In the genomic region with DNA sequence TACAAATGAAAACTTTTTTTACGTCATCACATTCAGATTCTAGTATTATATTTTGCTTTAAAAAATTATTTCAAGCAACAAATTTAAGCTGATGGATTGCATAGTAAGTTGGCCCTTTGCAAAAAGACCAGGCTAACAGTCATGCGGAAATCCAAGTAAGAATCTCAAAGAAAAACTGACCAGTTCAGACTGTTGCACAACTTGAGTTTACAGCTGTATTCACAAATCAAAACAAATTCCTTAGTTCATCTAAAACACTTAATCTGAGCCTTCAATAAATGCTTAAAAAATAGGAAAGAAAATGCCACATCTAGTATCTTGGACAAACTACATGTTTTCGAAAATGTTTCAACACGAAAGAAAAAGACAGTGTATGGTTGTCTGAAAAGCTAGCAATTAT, we compare ENCODE assay signal across 8 cellular contexts. TPM values are rescaled to one million over a fixed set of nuclear protein-coding genes. Genes with fewer than 3 reads are reported as not detected.
DNase-seq lines count a peak whose midpoint lies in the region; TF ChIP-seq lines count a peak whose summit lies in the region.

No MANE protein-coding gene starts in this region.

- H3K23ac ChIP-seq in H9 (ENCODE audit: insufficient read length, low read depth, low read length), result no peak overlapping the region

- no peak overlapping the region for H2AK5ac ChIP-seq in H9 (ENCODE audit: insufficient read length, low read length)

- H3K27me3 ChIP-seq in H9 (ENCODE audit: insufficient read depth, low read length) (no peaks in the 10 kb centered on the region), iPS DF 6.9 (ENCODE audit: control insufficient read depth, insufficient read depth, low read length) (no peaks in the 10 kb centered on the region)

- no peak overlapping the region for H4K91ac ChIP-seq in H9 (ENCODE audit: insufficient read length, low read depth, low read length)

- no peaks in the 10 kb centered on the region for H4K20me1 ChIP-seq in H9 (ENCODE audit: control insufficient read depth, insufficient read depth, insufficient read length)

- no peak overlapping the region for H4K5ac ChIP-seq in H9 (ENCODE audit: insufficient read length, low read depth, low read length)

- H3K9me3 Mint-ChIP-seq in H9, result peaks cover 2 to 6% of the 10 kb centered on the region in 2 experiments; a peak in 4 of 5 replicates
- H3K9me3 Mint-ChIP-seq in activated CD4-positive, alpha-beta memory T cell treated with anti-CD3 and anti-CD28 coated beads, Interleukin-2, amount 10 ng/mL, durations not matched to agents 7 days and 5 days, result peaks cover 5% of the 10 kb centered on the region

- H3K36me3 ChIP-seq in iPS DF 6.9 (ENCODE audit: control insufficient read depth, insufficient read depth, low read length), result peaks cover 2% of the 10 kb centered on the region; the same call in 1 of the 2 replicates

- no CpG with 5 or more reads among the region's 4 CpGs for WGBS in H9 (ENCODE audit: extremely low coverage, insufficient read length, low lambda C conversion rate)
- WGBS in iPS DF 6.9 (ENCODE audit: insufficient coverage, insufficient read length), result no CpG with 5 or more reads among the region's 4 CpGs

- CTCF ChIA-PET in activated CD4-positive, alpha-beta memory T cell treated with anti-CD3 and anti-CD28 coated beads, Interleukin-2, amount 10 ng/mL, durations not matched to agents 7 days and 5 days (lab: Charles Lee), result interaction anchor here (1.2 to 2.4 kb wide), 6 partner anchors 7 to 713 kb away, joined by 3 to 27 read pairs (median 6); no protein-coding TSS in a partner anchor
- CTCF ChIA-PET in HEK293T (lab: Yijun Ruan, JAX), result no interaction called here

- no peak overlapping the region for H2BK120ac ChIP-seq in H9 (ENCODE audit: low read depth, low read length, poor library complexity, severe bottlenecking)

- H3K4me3 ChIP-seq in iPS DF 6.9 (ENCODE audit: low read length), result peak overlapping the region; percentile 99; the same call in 1 of the 2 replicates
- H3K4me3 ChIP-seq in skin epidermis, result peak overlapping the region; percentile 56 to 99 (median 85)

- H3K14ac ChIP-seq in H9 (ENCODE audit: insufficient read depth, low read length), result no peak overlapping the region

- peaks cover 35 to 61% (median 59%) of the 10 kb centered on the region in 3 experiments for H3K36me3 Mint-ChIP-seq in H9 (ENCODE audit: insufficient read depth in 1 of 3, low read depth in 3 of 3)
- H3K36me3 Mint-ChIP-seq in activated CD4-positive, alpha-beta memory T cell treated with anti-CD3 and anti-CD28 coated beads, Interleukin-2, amount 10 ng/mL, durations not matched to agents 7 days and 5 days (ENCODE audit: low read depth), result peaks cover 51% of the 10 kb centered on the region

- H2BK12ac ChIP-seq in H9 (ENCODE audit: insufficient read length, low read depth, low read length), result no peak overlapping the region

- H3T11ph ChIP-seq in H9 (ENCODE audit: low read length), result no peak overlapping the region

- POLR2A ChIA-PET in activated CD4-positive, alpha-beta memory T cell treated with anti-CD3 and anti-CD28 coated beads, Interleukin-2, amount 10 ng/mL, durations not matched to agents 7 days and 5 days (lab: Charles Lee), result interaction anchor here (1.4 to 2.7 kb wide), 4 partner anchors 12 to 329 kb away, joined by 4 to 14 read pairs (median 6); a partner anchor contains a TSS
- POLR2A ChIA-PET in HEK293T (lab: Yijun Ruan, JAX), result interaction anchor here (1.5 kb wide), 1 partner anchor 11 kb away, joined by 3 read pairs; no protein-coding TSS in a partner anchor

- H3K9me3 ChIP-seq in H9 (ENCODE audit: control insufficient read depth, low read depth, low read length), result no peaks in the 10 kb centered on the region
- H3K9me3 ChIP-seq in iPS DF 6.9 (ENCODE audit: control insufficient read depth, insufficient read depth, low read length), result no peaks in the 10 kb centered on the region

- peak overlapping the region; percentile 97 for H3K9ac ChIP-seq in H9 (ENCODE audit: extremely low read depth, insufficient read length, low read length)

- no peaks in the 10 kb centered on the region for H3K4me1 ChIP-seq in H9 (ENCODE audit: insufficient read depth, low read length)
- peaks cover 2% of the 10 kb centered on the region; the same call in 1 of the 2 replicates for H3K4me1 ChIP-seq in iPS DF 6.9 (ENCODE audit: control insufficient read depth, insufficient read depth, low read length)

- H3K4me2 ChIP-seq in H9 (ENCODE audit: insufficient read depth, insufficient read length, low read length), result peak overlapping the region; percentile 71

- H2BK5ac ChIP-seq in H9 (ENCODE audit: insufficient read length, low read length), result no peak overlapping the region

- no peak overlapping the region for H2AFZ ChIP-seq in H9 (ENCODE audit: low read length)

- H4K8ac ChIP-seq in H9 (replicated peaks; ENCODE audit: insufficient read length, low read depth, low read length), result no peak overlapping the region

- no peaks in the 10 kb centered on the region for H3K23me2 ChIP-seq in H9 (ENCODE audit: insufficient read length, low read depth, low read length, poor library complexity, severe bottlenecking)

- peaks cover 2% of the 10 kb centered on the region; the same call in 1 of the 2 replicates for H3K27me3 Mint-ChIP-seq in H9 (ENCODE audit: low read depth)
- no peaks in the 10 kb centered on the region for H3K27me3 Mint-ChIP-seq in activated CD4-positive, alpha-beta memory T cell treated with anti-CD3 and anti-CD28 coated beads, Interleukin-2, amount 10 ng/mL, durations not matched to agents 7 days and 5 days

- peaks cover 12% of the 10 kb centered on the region for H3K79me2 ChIP-seq in H9 (ENCODE audit: insufficient read depth, low read length)

- no peak for TF ChIP-seq CTCF in H9 (conservative IDR thresholded peaks at IDR 0.05)

- peak overlapping the region; percentile 100; a peak in 4 of 7 replicates for H3K27ac Mint-ChIP-seq in H9
- peak overlapping the region; percentile 96 for H3K27ac Mint-ChIP-seq in activated CD4-positive, alpha-beta memory T cell treated with anti-CD3 and anti-CD28 coated beads, Interleukin-2, amount 10 ng/mL, durations not matched to agents 7 days and 5 days

- H3K4ac ChIP-seq in H9 (ENCODE audit: low read depth, low read length), result no peak overlapping the region

- H3K56ac ChIP-seq in H9 (ENCODE audit: insufficient read length, low read depth, low read length), result no peak overlapping the region

- H3K27ac ChIP-seq in H9 (ENCODE audit: insufficient read length, low read depth, low read length) (no peak overlapping the region), iPS DF 6.9 (ENCODE audit: low read length) (no peak overlapping the region), skin epidermis (peak overlapping the region in 13 of 21 experiments; percentile 84 to 99 (median 97))

- no peak overlapping the region for H3K18ac ChIP-seq in H9 (ENCODE audit: insufficient read length, low read depth, low read length)

- no peak overlapping the region for H2BK15ac ChIP-seq in H9 (ENCODE audit: low read depth, low read length)

- no peak overlapping the region for H2BK20ac ChIP-seq in H9 (ENCODE audit: low read depth, low read length, poor library complexity, severe bottlenecking)

- H3K79me1 ChIP-seq in H9 (ENCODE audit: insufficient read depth, low read depth, low read length, poor library complexity, severe bottlenecking), result peaks cover 4% of the 10 kb centered on the region

- H3K4me1 Mint-ChIP-seq in H9, result peaks cover 13 to 20% of the 10 kb centered on the region in 2 experiments
- peaks cover 46% of the 10 kb centered on the region for H3K4me1 Mint-ChIP-seq in activated CD4-positive, alpha-beta memory T cell treated with anti-CD3 and anti-CD28 coated beads, Interleukin-2, amount 10 ng/mL, durations not matched to agents 7 days and 5 days

- H3K4me3 Mint-ChIP-seq in H9, result peak overlapping the region; percentile 99 to 100
- H3K4me3 Mint-ChIP-seq in activated CD4-positive, alpha-beta memory T cell treated with anti-CD3 and anti-CD28 coated beads, Interleukin-2, amount 10 ng/mL, durations not matched to agents 7 days and 5 days, result peak overlapping the region; percentile 100

- DNase-seq in H9 (no peak), iPS DF 6.9 (ENCODE audit: low read depth, low spot score) (no peak), NOMO-1 treated with dmso at 0.1 percent for 144 hours (lab: John Stamatoyannopoulos, UW; ENCODE audit: unreplicated experiment) (no peak), NCI-H774 (lab: John Stamatoyannopoulos, UW) (no peak), HEK293T (ENCODE audit: extremely low spot score) (no peak), NCI-H1092 (lab: John Stamatoyannopoulos, UW) (no peak)
- no peak for DNase-seq in activated CD4-positive, alpha-beta memory T cell treated with anti-CD3 and anti-CD28 coated beads, Interleukin-2, amount 10 ng/mL, durations not matched to agents 7 days and 5 days

TF ChIP-seq in HEK293T, 16 proteins besides CTCF, POLR2A, EP300 and RAD21:
- no peak for TF ChIP-seq LEF1 (IDR thresholded peaks at IDR 0.05; ENCODE audit: borderline replicate concordance)
- no peak for TF ChIP-seq FOXA1 (IDR thresholded peaks at IDR 0.05)
- no peak for TF ChIP-seq ARNT (IDR thresholded peaks at IDR 0.05)

RNA-seq across cellular contexts. Expression of a gene that starts 0.8 kb away (rescaled TPM):
- total RNA-seq in H9 (2021), result 62.2 and 64.2 TPM in 2 replicates
- 10 to 100 TPM; 48.3 to 50.4 TPM for total RNA-seq in activated CD4-positive, alpha-beta memory T cell treated with anti-CD3 and anti-CD28 coated beads, Interleukin-2, amount 10 ng/mL, durations not matched to agents 7 days and 5 days

RNA-seq across cellular contexts. Expression of a gene that starts 1.0 kb away (rescaled TPM):
- 10.9 and 11.6 TPM in 2 replicates for total RNA-seq in H9 (2021)
- total RNA-seq in activated CD4-positive, alpha-beta memory T cell treated with anti-CD3 and anti-CD28 coated beads, Interleukin-2, amount 10 ng/mL, durations not matched to agents 7 days and 5 days, result 1 to 10 TPM; 7.0 to 8.9 TPM

Comparison
In these comparisons a context has a peak if more than half of its experiments do, and no peak if none do; other contexts are left out.
1. H3K27ac ChIP-seq: peak in skin epidermis (13 of 21); none in H9 (single experiment) and iPS DF 6.9 (single experiment).